18 cellular contexts compared by ENCODE assay signal in the genomic region with DNA sequence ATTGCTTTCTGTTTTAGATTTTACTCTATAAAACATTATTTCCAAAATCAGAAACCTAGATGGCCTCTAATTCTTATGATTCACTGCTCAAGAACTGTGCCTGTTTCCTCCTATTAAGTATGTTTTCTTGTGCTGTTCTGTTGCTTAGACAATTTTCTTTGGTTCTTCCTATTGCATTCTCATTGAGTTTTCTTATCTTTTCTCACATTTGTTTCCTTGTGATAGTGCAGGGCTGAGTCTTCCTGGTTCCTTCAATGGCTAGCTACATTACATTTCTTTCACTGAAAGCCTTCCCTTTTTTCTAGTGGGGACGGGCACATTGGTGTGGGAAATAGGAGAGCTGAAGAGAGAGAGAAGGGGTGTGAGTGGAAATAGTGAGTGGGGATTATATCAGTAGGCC.
A peak's percentile ranks its signal among the peaks of the same experiment; 100 is the strongest.
DNase-seq lines count a peak whose midpoint lies in the region; ATAC-seq, FAIRE-seq and TF ChIP-seq lines count a peak whose summit lies in the region.
"Had no signal": no experiment of that assay in that cellular context is flagged by ENCODE, and none has a peak within 500 bp of the region (broad histone marks: within the 10 kb centered on the region; RNA-seq: fewer than 3 reads in every experiment).

No MANE protein-coding gene starts in this region.

- no peaks in the 10 kb centered on the region for H3K27me3 Mint-ChIP-seq in CD4-positive, alpha-beta T cell

- H3K9ac ChIP-seq in SK-N-SH (no peak overlapping the region), K562 (ENCODE audit: insufficient read depth in 1 of 2, low read depth in 2 of 2, low read length in 2 of 2) (no peak overlapping the region), mesendoderm (ENCODE audit: low read length) (no peak overlapping the region)
- H3K9ac ChIP-seq: GM23248 had no signal

- H3K27ac ChIP-seq in SK-N-SH (ENCODE audit: low read depth in 2 of 2, low read length in 1 of 2), result no peak overlapping the region
- H3K27ac ChIP-seq in K562 (ENCODE audit: extremely low read depth, low read depth, low read length), result peak overlapping the region; percentile 44; the same call in 1 of the 3 replicates
- no peak overlapping the region for H3K27ac ChIP-seq in mesendoderm (ENCODE audit: low read depth, low read length)
- H3K27ac ChIP-seq in CD4-positive, alpha-beta T cell (ENCODE audit: low read depth, low read length), result no peak overlapping the region
- H3K27ac ChIP-seq: GM23248, HL-60 had no signal

- H3K4me1 Mint-ChIP-seq in CD4-positive, alpha-beta T cell (ENCODE audit: low read depth), result no peaks in the 10 kb centered on the region

- no TSS peak for BruUV-seq in K562 (replicated peaks; lab: Mats Ljungman, UMichigan)

- TF ChIP-seq RAD21 in SK-N-SH (IDR thresholded peaks at IDR 0.05; ENCODE audit: low read length), result no peak
- TF ChIP-seq RAD21 in K562 (CRISPR knock-in tag; conservative IDR thresholded peaks at IDR 0.05 in 1 of 2, IDR thresholded peaks at IDR 0.05 in 1 of 2), result no peak

- no peak overlapping the region for H2BK15ac ChIP-seq in mesendoderm (replicated peaks; ENCODE audit: low read depth)

- H3K4me3 ChIP-seq in SK-N-SH (ENCODE audit: low read depth in 2 of 2, low read length in 1 of 2) (no peak overlapping the region), K562 (no peak overlapping the region), mesendoderm (ENCODE audit: low read length) (no peak overlapping the region)
- H3K4me3 ChIP-seq: GM23248 had no signal

- no peaks in the 10 kb centered on the region for H3K9me2 ChIP-seq in SK-N-SH

- H3K4ac ChIP-seq in mesendoderm (ENCODE audit: low read depth, low read length), result no peak overlapping the region

- intact Hi-C loops in K562 (cut with micrococcal nuclease), result loop anchor here (1.0 kb wide), 1 partner anchor 56 kb away; no protein-coding TSS in a partner anchor
- intact Hi-C loops in CD4-positive, alpha-beta T cell (cut with DNase I, micrococcal nuclease), result no loop called here

- H3K79me2 ChIP-seq in SK-N-SH (ENCODE audit: insufficient read depth) (no peaks in the 10 kb centered on the region), K562 (ENCODE audit: control insufficient read depth, insufficient read depth, low read length) (no peaks in the 10 kb centered on the region), mesendoderm (ENCODE audit: control insufficient read depth, insufficient read depth, low read length) (no peaks in the 10 kb centered on the region)

- in situ Hi-C loops in K562 (cut with MboI), result no loop called here

- no peak overlapping the region for H3K23ac ChIP-seq in mesendoderm (ENCODE audit: low read length)

- no peak overlapping the region for H4K5ac ChIP-seq in mesendoderm (ENCODE audit: low read length)

- TF ChIP-seq POLR2A in K562 (conservative IDR thresholded peaks at IDR 0.05), result no peak

- H3K4me3 Mint-ChIP-seq in CD4-positive, alpha-beta T cell, result no peak overlapping the region
- H3K4me3 Mint-ChIP-seq: HFFc6 had no signal

- H4K20me1 ChIP-seq in SK-N-SH (ENCODE audit: insufficient read depth), result no peaks in the 10 kb centered on the region
- H4K20me1 ChIP-seq in K562 (replicated peaks; ENCODE audit: control insufficient read depth, insufficient read depth, low read length), result no peaks in the 10 kb centered on the region

- H3K9me1 ChIP-seq in K562 (ENCODE audit: control insufficient read depth, insufficient read depth, low read length), result no peaks in the 10 kb centered on the region

- H3K56ac ChIP-seq in mesendoderm (ENCODE audit: low read length), result no peak overlapping the region

- no peaks in the 10 kb centered on the region for H3K9me3 ChIP-seq in SK-N-SH
- H3K9me3 ChIP-seq in K562 (replicated peaks; ENCODE audit: control insufficient read depth, insufficient read depth, low read depth, low read length), result no peaks in the 10 kb centered on the region
- no peaks in the 10 kb centered on the region for H3K9me3 ChIP-seq in CD4-positive, alpha-beta T cell (ENCODE audit: control insufficient read depth, low read length)

- peaks cover 3% of the 10 kb centered on the region for H3K9me3 Mint-ChIP-seq in CD4-positive, alpha-beta T cell
- H3K9me3 Mint-ChIP-seq: HFFc6 had no signal

- H3K27me3 ChIP-seq in SK-N-SH (ENCODE audit: insufficient read depth) (no peaks in the 10 kb centered on the region), K562 (ENCODE audit: control insufficient read depth in 2 of 2, insufficient read depth in 2 of 2, low read length in 2 of 2) (no peaks in the 10 kb centered on the region), mesendoderm (ENCODE audit: insufficient read depth, low read length, poor library complexity) (no peaks in the 10 kb centered on the region)
- H3K27me3 ChIP-seq in CD4-positive, alpha-beta T cell (ENCODE audit: control insufficient read depth, insufficient read depth, low read length), result no peaks in the 10 kb centered on the region

- H3K4me2 ChIP-seq in SK-N-SH, result no peak overlapping the region
- no peak overlapping the region for H3K4me2 ChIP-seq in K562 (ENCODE audit: insufficient read depth, low read length)
- no peak overlapping the region for H3K4me2 ChIP-seq in mesendoderm (ENCODE audit: low read length)

- H3K79me1 ChIP-seq in mesendoderm (ENCODE audit: low read length), result no peaks in the 10 kb centered on the region

- DNase-seq in GDM1 (lab: John Stamatoyannopoulos, UW) (peak; percentile 38), SK-N-SH (no peak), K562 (ENCODE audit: extremely low read depth in 1 of 4, low spot score in 3 of 4) (peak in 1 of 4 experiments; percentile 3), mesendoderm (peak; percentile 22), H4 (ENCODE audit: low spot score) (no peak), D721Med (ENCODE audit: insufficient read length, low spot score) (no peak), superior temporal gyrus (ENCODE audit: extremely low spot score) (no peak)
- DNase-seq in CD4-positive, alpha-beta T cell, result no peak
- DNase-seq: AML-193, Calu3, DMS79 treated with DMSO at 0.1 percent for 48 hours, GM23248, HFFc6, NCI-H1417, NCI-H2029, NCI-H510A, SIG-M5 had no signal

- no peaks in the 10 kb centered on the region for H3K36me3 ChIP-seq in SK-N-SH (replicated peaks in 1 of 2; ENCODE audit: control insufficient read depth in 1 of 2, insufficient read depth in 2 of 2, low read length in 1 of 2)
- H3K36me3 ChIP-seq in K562 (ENCODE audit: control insufficient read depth, insufficient read depth, low read length), result no peaks in the 10 kb centered on the region
- H3K36me3 ChIP-seq in mesendoderm (ENCODE audit: control insufficient read depth, insufficient read depth, low read length), result no peaks in the 10 kb centered on the region

- FAIRE-seq in K562 (lab: Jason Lieb, UNC) (no peak), D721Med (lab: Jason Lieb, UNC) (no peak)

- no peaks in the 10 kb centered on the region for H3K4me1 ChIP-seq in SK-N-SH (ENCODE audit: control insufficient read depth in 1 of 2, insufficient read depth in 2 of 2, low read depth in 1 of 2, low read length in 1 of 2)
- H3K4me1 ChIP-seq in K562 (replicated peaks in 1 of 2; ENCODE audit: control insufficient read depth in 2 of 2, insufficient read depth in 2 of 2, low read length in 2 of 2), result no peaks in the 10 kb centered on the region
- peaks cover 3% of the 10 kb centered on the region for H3K4me1 ChIP-seq in mesendoderm (ENCODE audit: control insufficient read depth, low read depth, low read length)

- no peak for TF ChIP-seq EP300 in SK-N-SH (IDR thresholded peaks at IDR 0.05; ENCODE audit: borderline replicate concordance in 1 of 2, low read depth in 1 of 2, low read length in 1 of 2)
- TF ChIP-seq EP300 in K562 (IDR thresholded peaks at IDR 0.05; ENCODE audit: low read length), result no peak

- WGBS in SK-N-SH (ENCODE audit: low lambda C conversion rate), result 37% methylated on average over 1 of the region's 1 CpG
- WGBS in K562 (ENCODE audit: insufficient coverage, low coverage, missing lambda C conversion rate), result 0% methylated on average over 1 of the region's 1 CpG
- WGBS in mesendoderm (ENCODE audit: extremely low coverage, insufficient coverage, low lambda C conversion rate), result no CpG with 5 or more reads among the region's 1 CpG

- no peak for ATAC-seq in K562
- no peak for ATAC-seq in CD4-positive, alpha-beta T cell (ENCODE audit: poor library complexity)

- peak overlapping the region; percentile 27 for H2AFZ ChIP-seq in SK-N-SH (ENCODE audit: low read depth)
- H2AFZ ChIP-seq in K562 (ENCODE audit: low read depth, low read length), result 0 out of 2 replicates have a peak overlapping the region, but pooled peaks have one; percentile 8
- H2AFZ ChIP-seq: GM23248 had no signal

- no peaks in the 10 kb centered on the region for H3F3A ChIP-seq in SK-N-SH (replicated peaks; ENCODE audit: insufficient read depth)

- TF ChIP-seq CTCF in SK-N-SH (IDR thresholded peaks at IDR 0.05) (no peak), K562 (IDR thresholded peaks at IDR 0.05 in 2 of 3, conservative IDR thresholded peaks at IDR 0.05 in 1 of 3; ENCODE audit: insufficient read depth in 2 of 3, low read depth in 1 of 3, low read length in 3 of 3) (no peak), D721Med (IDR thresholded peaks at IDR 0.05; ENCODE audit: insufficient read depth, missing control alignments) (no peak)
- no peak for TF ChIP-seq CTCF in CD4-positive, alpha-beta T cell (IDR thresholded peaks at IDR 0.05)

- H2AK5ac ChIP-seq in mesendoderm (ENCODE audit: low read length), result no peak overlapping the region

- no peak overlapping the region for H4K8ac ChIP-seq in mesendoderm (ENCODE audit: low read depth, low read length)

- CTCF ChIA-PET in SK-N-SH (lab: Yijun Ruan, JAX) (no interaction called here), K562 (lab: Yijun Ruan, JAX; ENCODE audit: low intra/inter-chr PET ratio) (no interaction called here)
- CTCF ChIA-PET in CD4-positive, alpha-beta T cell (lab: Charles Lee), result no interaction called here

- H3K18ac ChIP-seq in mesendoderm (ENCODE audit: low read length), result no peak overlapping the region

- H3K27ac Mint-ChIP-seq in CD4-positive, alpha-beta T cell, result no peak overlapping the region
- H3K27ac Mint-ChIP-seq: HFFc6 had no signal

- POLR2A ChIA-PET in SK-N-SH (lab: Yijun Ruan, JAX), result no interaction called here
- POLR2A ChIA-PET in K562 (lab: Yijun Ruan, JAX), result no interaction called here
- POLR2A ChIA-PET in CD4-positive, alpha-beta T cell (lab: Charles Lee), result no interaction called here

- H2BK120ac ChIP-seq in mesendoderm (ENCODE audit: low read depth, low read length), result no peak overlapping the region

- no peaks in the 10 kb centered on the region for H3K36me3 Mint-ChIP-seq in CD4-positive, alpha-beta T cell (ENCODE audit: low read depth)

- no peak overlapping the region for H2BK5ac ChIP-seq in mesendoderm (ENCODE audit: low read length)

TF ChIP-seq in K562, 482 proteins besides CTCF, POLR2A, EP300 and RAD21 (continues in another document):
- TF ChIP-seq CEBPG (CRISPR knock-in tag; IDR thresholded peaks at IDR 0.05) (no peak), CEBPG (tag; conservative IDR thresholded peaks at IDR 0.05 in 1 of 2, IDR thresholded peaks at IDR 0.05 in 1 of 2) (no peak), POLR2B (IDR thresholded peaks at IDR 0.05; ENCODE audit: low read depth, partially characterized antibody) (no peak), RB1 (IDR thresholded peaks at IDR 0.05; ENCODE audit: low read depth) (no peak)
- TF ChIP-seq, protein P1, sequence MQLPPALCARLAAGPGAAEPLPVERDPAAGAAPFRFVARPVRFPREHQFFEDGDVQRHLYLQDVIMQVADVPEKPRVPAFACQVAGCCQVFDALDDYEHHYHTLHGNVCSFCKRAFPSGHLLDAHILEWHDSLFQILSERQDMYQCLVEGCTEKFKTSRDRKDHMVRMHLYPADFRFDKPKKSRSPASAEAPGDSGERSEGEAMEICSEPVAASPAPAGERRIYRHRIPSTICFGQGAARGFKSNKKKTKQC (CRISPR knock-in tag; IDR thresholded peaks at IDR 0.05), result no peak

Comparison
In these comparisons a context has a peak if more than half of its experiments do, and no peak if none do; other contexts are left out.
1. DNase-seq: peak in GDM1 (single experiment) and mesendoderm (single experiment); none in SK-N-SH (single experiment), H4 (single experiment), CD4-positive, alpha-beta T cell (0 of 10), D721Med (single experiment) and superior temporal gyrus (single experiment).